ENCODE assay signal across 8 cellular contexts in genomic region chr5:65482280-65482726, GRCh38. TPM values are rescaled to one million over a fixed set of nuclear protein-coding genes. Genes with fewer than 3 reads are reported as not detected.
DNase-seq lines count a peak whose midpoint lies in the region; ATAC-seq, FAIRE-seq and TF ChIP-seq lines count a peak whose summit lies in the region.

No MANE protein-coding gene starts in this region.

- CTCF ChIA-PET in endothelial cell of umbilical vein (lab: Charles Lee): interaction anchor here (1.0 to 7.8 kb wide), 19 partner anchors 58 to 848 kb away, joined by 3 to 275 read pairs (median 12); partner anchors contain the start of genes CENPK and PPWD1
- CTCF ChIA-PET in naive thymus-derived CD4-positive, alpha-beta T cell (lab: Charles Lee): interaction anchor here (0.7 to 4.2 kb wide), 6 partner anchors 11 to 849 kb away, joined by 3 to 26 read pairs (median 10); no protein-coding TSS in a partner anchor

- no peaks in the 10 kb centered on the region for H3K9me3 ChIP-seq in RWPE2 (ENCODE audit: severe bottlenecking)
- no peaks in the 10 kb centered on the region for H3K9me3 ChIP-seq in endothelial cell of umbilical vein (replicated peaks; ENCODE audit: control insufficient read depth, insufficient read depth, low read length)
- no peaks in the 10 kb centered on the region for H3K9me3 ChIP-seq in naive thymus-derived CD4-positive, alpha-beta T cell (ENCODE audit: control insufficient read depth in 2 of 3, low read length in 3 of 3)

- peak overlapping the region in 2 of 10 donors; percentile 94 for H3K4me3 Mint-ChIP-seq in naive thymus-derived CD4-positive, alpha-beta T cell

- H3K9me3 Mint-ChIP-seq in naive thymus-derived CD4-positive, alpha-beta T cell: no peaks in the 10 kb centered on the region

- DNase-seq in AG09319 (ENCODE audit: extremely low read depth, low read depth) (peak; percentile 18), RWPE2 (ENCODE audit: low spot score) (no peak), endothelial cell of umbilical vein (ENCODE audit: low read depth, low spot score) (peak; percentile 75), LoVo (ENCODE audit: low spot score) (no peak), GM19238 (ENCODE audit: insufficient read length, low spot score) (no peak)
- peak in 3 of 9 donors; percentile 13 to 32 (median 23) for DNase-seq in naive thymus-derived CD4-positive, alpha-beta T cell

- H3K9me1 ChIP-seq in endothelial cell of umbilical vein (replicated peaks; ENCODE audit: control insufficient read depth, extremely low read depth, insufficient read depth, low read length): no peaks in the 10 kb centered on the region

- FAIRE-seq in endothelial cell of umbilical vein (lab: Jason Lieb, UNC): no peak

- peak overlapping the region in 8 of 9 donors; percentile 85 to 97 (median 92) for H3K27ac Mint-ChIP-seq in naive thymus-derived CD4-positive, alpha-beta T cell

- H3K36me3 Mint-ChIP-seq in naive thymus-derived CD4-positive, alpha-beta T cell: no peaks in the 10 kb centered on the region

- H4K20me1 ChIP-seq in endothelial cell of umbilical vein (replicated peaks; ENCODE audit: control insufficient read depth, extremely low read depth, insufficient read depth, low read length): no peaks in the 10 kb centered on the region

- ATAC-seq in GM19395 (IDR thresholded peaks at IDR 0.05; ENCODE audit: unreplicated experiment): peak; percentile 3
- peak; percentile 12; the same call in 1 of the 3 replicates for ATAC-seq in RWPE2 (ENCODE audit: low read depth)
- peak; percentile 29 for ATAC-seq in naive thymus-derived CD4-positive, alpha-beta T cell
- ATAC-seq in GM21528 (IDR thresholded peaks at IDR 0.05; ENCODE audit: low FRiP score, unreplicated experiment): no peak

- intact Hi-C loops in endothelial cell of umbilical vein (cut with micrococcal nuclease): loop anchor here (1.0 to 5.0 kb wide), 6 partner anchors 220 to 975 kb away; partner anchors contain the start of gene RGS7BP
- intact Hi-C loops in naive thymus-derived CD4-positive, alpha-beta T cell (cut with micrococcal nuclease): loop anchor here (1.0 to 5.0 kb wide), 7 partner anchors 81 to 1254 kb away; partner anchors contain the start of genes CENPK (in 1 of the 2), CWC27 (in 1 of the 2), NLN (in 1 of the 2) and PPWD1 (in 1 of the 2)

- peak overlapping the region; percentile 100 for H3K4me2 ChIP-seq in endothelial cell of umbilical vein (ENCODE audit: insufficient read depth, low read length)

- TF ChIP-seq POLR2A in endothelial cell of umbilical vein (IDR thresholded peaks at IDR 0.05; ENCODE audit: low read depth, low read length): no peak

- H3K4me1 ChIP-seq in RWPE2 (ENCODE audit: insufficient read depth, poor library complexity, severe bottlenecking) (peaks cover 15% of the 10 kb centered on the region), endothelial cell of umbilical vein (ENCODE audit: control insufficient read depth, extremely low read depth, insufficient read depth, low read length) (peaks cover 31% of the 10 kb centered on the region)
- H3K4me1 ChIP-seq in naive thymus-derived CD4-positive, alpha-beta T cell (ENCODE audit: control insufficient read depth in 2 of 2, insufficient read depth in 2 of 2, low read length in 2 of 2): peaks cover 3 to 5% of the 10 kb centered on the region in 2 donors

- TF ChIP-seq CTCF in AG09319 (IDR thresholded peaks at IDR 0.05; ENCODE audit: low read depth, low read length) (no peak), RWPE2 (IDR thresholded peaks at IDR 0.05; ENCODE audit: poor library complexity, severe bottlenecking) (no peak), endothelial cell of umbilical vein (IDR thresholded peaks at IDR 0.05; ENCODE audit: extremely low read depth in 1 of 2, insufficient read depth in 1 of 2, low read depth in 1 of 2, low read length in 2 of 2) (no peak)

- H3K4me3 ChIP-seq in RWPE2 (ENCODE audit: severe bottlenecking) (peak overlapping the region; percentile 45), endothelial cell of umbilical vein (replicated peaks in 1 of 3; ENCODE audit: insufficient read depth in 1 of 3, low read depth in 1 of 3, low read length in 3 of 3) (peak overlapping the region; percentile 64 to 98 (median 96))
- H3K4me3 ChIP-seq in naive thymus-derived CD4-positive, alpha-beta T cell (ENCODE audit: low read length): peak overlapping the region; percentile 70

- POLR2A ChIA-PET in endothelial cell of umbilical vein (lab: Charles Lee): interaction anchor here (0.9 to 1.4 kb wide), 3 partner anchors 82 to 671 kb away, joined by 3 to 6 read pairs (median 5); no protein-coding TSS in a partner anchor
- POLR2A ChIA-PET in naive thymus-derived CD4-positive, alpha-beta T cell (lab: Charles Lee): interaction anchor here (0.6 to 1.5 kb wide), 2 partner anchors 12 to 80 kb away, joined by 4 to 6 read pairs; partner anchors contain the start of genes CENPK and PPWD1

- peaks cover 5 to 20% (median 8%) of the 10 kb centered on the region in 7 donors for H3K4me1 Mint-ChIP-seq in naive thymus-derived CD4-positive, alpha-beta T cell

- BruUV-seq in endothelial cell of umbilical vein (replicated peaks; lab: Mats Ljungman, UMichigan): TSS peak; percentile 60

- peak overlapping the region; percentile 94 for H3K9ac ChIP-seq in endothelial cell of umbilical vein (replicated peaks; ENCODE audit: extremely low read depth, insufficient read depth, low read length)

- peaks cover 40% of the 10 kb centered on the region for H3K79me2 ChIP-seq in endothelial cell of umbilical vein (ENCODE audit: control insufficient read depth, insufficient read depth, low read length)

- H3K27me3 Mint-ChIP-seq in naive thymus-derived CD4-positive, alpha-beta T cell: peaks cover 0 to 6% (median 0%) of the 10 kb centered on the region in 5 donors

- H3K36me3 ChIP-seq in RWPE2 (ENCODE audit: low read depth) (no peaks in the 10 kb centered on the region), endothelial cell of umbilical vein (ENCODE audit: control insufficient read depth in 2 of 2, extremely low read depth in 1 of 2, insufficient read depth in 2 of 2, low read length in 2 of 2) (no peaks in the 10 kb centered on the region)
- H3K36me3 ChIP-seq in naive thymus-derived CD4-positive, alpha-beta T cell (ENCODE audit: control insufficient read depth in 2 of 3, insufficient read depth in 3 of 3, low read length in 3 of 3): no peaks in the 10 kb centered on the region

- dilution Hi-C loops in endothelial cell of umbilical vein (cut with MboI; ENCODE audit: extremely low pct_ligation_motif_present, low sequenced_read_pairs): no loop called here

- H3K27me3 ChIP-seq in RWPE2 (ENCODE audit: insufficient read depth, poor library complexity, severe bottlenecking) (no peaks in the 10 kb centered on the region), endothelial cell of umbilical vein (ENCODE audit: control insufficient read depth in 2 of 2, insufficient read depth in 2 of 2, low read length in 2 of 2) (no peaks in the 10 kb centered on the region)
- no peaks in the 10 kb centered on the region for H3K27me3 ChIP-seq in naive thymus-derived CD4-positive, alpha-beta T cell (ENCODE audit: control insufficient read depth in 2 of 2, insufficient read depth in 2 of 2, low read length in 2 of 2)

- peak overlapping the region; percentile 78 for H3K27ac ChIP-seq in RWPE2 (ENCODE audit: poor library complexity, severe bottlenecking)
- H3K27ac ChIP-seq in endothelial cell of umbilical vein (ENCODE audit: insufficient read depth, low read depth, low read length): peak overlapping the region; percentile 87
- H3K27ac ChIP-seq in naive thymus-derived CD4-positive, alpha-beta T cell (ENCODE audit: low read depth, low read length): peak overlapping the region; percentile 73

- peak overlapping the region; percentile 33 for H2AFZ ChIP-seq in endothelial cell of umbilical vein (ENCODE audit: low read depth, low read length)

TF ChIP-seq in endothelial cell of umbilical vein, 7 proteins besides CTCF, POLR2A, EP300 and RAD21:
- TF ChIP-seq JUN (IDR thresholded peaks at IDR 0.05; ENCODE audit: borderline replicate concordance, insufficient read depth, insufficient read length, low read depth) (no peak), GATA2 (IDR thresholded peaks at IDR 0.05; ENCODE audit: insufficient read depth, insufficient read length, low read depth, low read length) (no peak), MAX (IDR thresholded peaks at IDR 0.05; ENCODE audit: insufficient read depth, insufficient read length) (no peak), MYC (IDR thresholded peaks at IDR 0.05; ENCODE audit: low read depth, low read length) (no peak), POLR2AphosphoS5 (IDR thresholded peaks at IDR 0.05; ENCODE audit: insufficient read depth, low read depth, low read length) (no peak), FOS (IDR thresholded peaks at IDR 0.05; ENCODE audit: borderline replicate concordance, insufficient read depth, low read length) (no peak), EZH2 (IDR thresholded peaks at IDR 0.05; ENCODE audit: borderline replicate concordance, low read depth, low read length, severe bottlenecking) (no peak)

RNA-seq across cellular contexts. Expression of gene ADAMTS6, which starts 0.6 kb away (rescaled TPM):
- total RNA-seq in endothelial cell of umbilical vein: 43.4 and 57.4 TPM in 2 replicates
- polyA plus RNA-seq in endothelial cell of umbilical vein: 16.2 and 20.4 TPM in 2 replicates
- 7.8 and 9.7 TPM in 2 replicates for polyA plus RNA-seq in endothelial cell of umbilical vein (2011; cell fraction: cytosol; rRNA removed)
- polyA plus RNA-seq in endothelial cell of umbilical vein (2011; cell fraction: nucleus; rRNA removed): 182 and 188 TPM in 2 replicates
- 13.0 and 16.2 TPM in 2 replicates for polyA plus RNA-seq in endothelial cell of umbilical vein (2012)
- polyA minus RNA-seq in endothelial cell of umbilical vein: 102 and 109 TPM in 2 replicates
- polyA minus RNA-seq in endothelial cell of umbilical vein (2011; cell fraction: cytosol; rRNA and poly(A)+ RNA removed): 2.4 TPM
- 217 and 331 TPM in 2 replicates for polyA minus RNA-seq in endothelial cell of umbilical vein (2011; cell fraction: nucleus; rRNA and poly(A)+ RNA removed)
- 1 to 10 TPM in 4 of 5 experiments, under 1 TPM in 1; 0.63 to 4.5 (median 2.6) TPM for total RNA-seq in naive thymus-derived CD4-positive, alpha-beta T cell
- polyA plus RNA-seq in naive thymus-derived CD4-positive, alpha-beta T cell: under 1 TPM; 0.14 to 0.39 TPM

Comparison
In these comparisons a context has a peak if more than half of its experiments do, and no peak if none do; other contexts are left out.
1. DNase-seq: peak in AG09319 (single experiment) and endothelial cell of umbilical vein (single experiment); none in RWPE2 (single experiment), LoVo (single experiment) and GM19238 (single experiment).
2. H3K4me3 ChIP-seq: peak in every context shown above with its lines; median percentile 96 in endothelial cell of umbilical vein; 70 in naive thymus-derived CD4-positive, alpha-beta T cell; 45 in RWPE2.
3. Peak in every context shown above with its lines, with median percentiles within 50 percentile points of each other: H3K27ac ChIP-seq.